ENCODE assay signal across 8 cellular contexts in the genomic region with DNA sequence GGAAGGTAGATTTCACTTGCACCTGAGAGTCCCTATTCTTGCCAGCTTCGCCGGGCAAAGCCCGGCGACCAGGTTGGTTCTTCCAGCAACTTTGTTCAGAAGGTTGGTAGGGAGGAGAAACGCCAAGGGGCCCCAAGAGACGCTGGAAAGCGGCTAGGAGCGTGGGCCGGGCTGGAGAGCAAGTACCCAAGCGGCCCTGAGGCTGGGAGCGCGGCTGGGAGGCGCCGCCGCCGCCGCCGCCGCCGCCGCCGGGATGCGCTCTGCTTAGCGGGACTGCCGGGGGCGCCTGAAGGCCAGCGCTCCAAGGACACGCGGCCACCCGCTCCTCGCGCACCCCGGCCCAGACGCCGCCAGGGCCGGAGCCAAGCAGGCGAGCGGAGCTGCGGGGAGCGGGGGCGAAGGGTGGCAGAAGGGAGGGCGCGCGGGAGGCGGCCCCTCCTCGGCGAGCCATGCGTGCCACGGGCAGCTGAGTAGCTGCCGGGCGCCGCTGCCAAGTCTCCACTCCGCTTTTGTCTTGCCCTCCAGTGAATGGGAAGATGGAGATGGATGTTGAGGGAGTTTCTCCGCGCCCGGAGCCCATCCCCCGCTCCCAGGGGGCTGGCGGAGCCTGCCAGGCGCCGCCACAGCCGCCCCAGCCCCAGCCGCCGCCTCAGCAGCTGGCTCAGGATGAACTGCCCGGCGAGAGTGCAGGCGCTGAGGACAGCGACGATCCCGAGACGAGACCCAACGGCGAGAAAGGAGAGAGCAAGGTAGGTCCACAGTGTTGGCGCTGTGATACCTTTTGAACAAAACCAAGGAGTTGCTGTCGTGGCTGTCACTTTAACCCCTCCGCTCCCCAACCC.
DNase-seq lines count a peak whose midpoint lies in the region; ATAC-seq, FAIRE-seq and TF ChIP-seq lines count a peak whose summit lies in the region.

No MANE protein-coding gene starts in this region.

- FAIRE-seq in H54 (lab: Jason Lieb, UNC): no peak

- POLR2A ChIA-PET in A673 (lab: Charles Lee; ENCODE audit: low non-redundant PET): no interaction called here
- POLR2A ChIA-PET in OCI-LY7 (lab: Charles Lee): no interaction called here

- CTCF ChIA-PET in A673 (lab: Charles Lee) (no interaction called here), OCI-LY7 (lab: Charles Lee; ENCODE audit: unreplicated experiment) (no interaction called here)

- ATAC-seq in GM18907 (IDR thresholded peaks at IDR 0.05; ENCODE audit: unreplicated experiment): no peak
- no peak for ATAC-seq in HG03175 (IDR thresholded peaks at IDR 0.05; ENCODE audit: unreplicated experiment)

- no peaks in the 10 kb centered on the region for H3K79me2 ChIP-seq in OCI-LY7 (ENCODE audit: insufficient read depth, low read depth, low read length)

- peak overlapping the region; percentile 50 for H3K4me3 ChIP-seq in A673 (ENCODE audit: low read depth, low read length, poor library complexity, severe bottlenecking)
- H3K4me3 ChIP-seq in MG63: peak overlapping the region; percentile 23
- peak overlapping the region; percentile 50 for H3K4me3 ChIP-seq in mesodermal cell (ENCODE audit: extremely low read depth, insufficient read depth, low read length, poor library complexity, severe bottlenecking)
- H3K4me3 ChIP-seq in OCI-LY7 (ENCODE audit: low read depth, low read length, poor library complexity, severe bottlenecking): no peak overlapping the region

- 0% methylated on average over 40 to 41 of the region's 75 CpGs for WGBS in mesodermal cell (ENCODE audit: insufficient coverage in 2 of 2), 2 experiments

- TF ChIP-seq CTCF in A673 (conservative IDR thresholded peaks at IDR 0.05; ENCODE audit: low read depth, low read length) (no peak), OCI-LY7 (conservative IDR thresholded peaks at IDR 0.05; ENCODE audit: low read length) (no peak)

- H4K20me1 ChIP-seq in OCI-LY7 (ENCODE audit: insufficient read depth, low read length): no peaks in the 10 kb centered on the region

- no peaks in the 10 kb centered on the region for H3K9me3 ChIP-seq in A673 (ENCODE audit: low read depth, low read length, poor library complexity, severe bottlenecking)
- H3K9me3 ChIP-seq in MG63: no peaks in the 10 kb centered on the region
- H3K9me3 ChIP-seq in mesodermal cell (ENCODE audit: control insufficient read depth, low read length): no peaks in the 10 kb centered on the region
- H3K9me3 ChIP-seq in OCI-LY7 (ENCODE audit: low read length): no peaks in the 10 kb centered on the region

- H3K27me3 ChIP-seq in A673 (replicated peaks; ENCODE audit: insufficient read depth, low read depth, low read length, poor library complexity) (peaks cover 77% of the 10 kb centered on the region), MG63 (peaks cover 36% of the 10 kb centered on the region)

- H2AFZ ChIP-seq in OCI-LY7 (ENCODE audit: low read length): no peak overlapping the region

- H3K36me3 ChIP-seq in A673 (ENCODE audit: insufficient read depth, low read length, poor library complexity, severe bottlenecking): no peaks in the 10 kb centered on the region
- H3K36me3 ChIP-seq in MG63: no peaks in the 10 kb centered on the region
- H3K36me3 ChIP-seq in mesodermal cell (ENCODE audit: control insufficient read depth, insufficient read depth, low read length): no peaks in the 10 kb centered on the region
- H3K36me3 ChIP-seq in OCI-LY7 (ENCODE audit: insufficient read depth, low read length): no peaks in the 10 kb centered on the region

- BruUV-seq in A673 (replicated peaks; lab: Mats Ljungman, UMichigan): no TSS peak
- BruUV-seq in OCI-LY7 (replicated peaks; lab: Mats Ljungman, UMichigan): no TSS peak

- no peak for TF ChIP-seq POLR2A in H54 (IDR thresholded peaks at IDR 0.05; ENCODE audit: low read depth, low read length)

- no peak overlapping the region for H3K4me2 ChIP-seq in OCI-LY7 (ENCODE audit: low read length)

- DNase-seq in A673 (ENCODE audit: low spot score): peak; percentile 21
- peak; percentile 13 for DNase-seq in MG63
- DNase-seq in cortex of kidney (lab: John Stamatoyannopoulos, UW): peak; percentile 3
- no peak for DNase-seq in H54 (ENCODE audit: insufficient read length, low spot score)
- no peak for DNase-seq in OCI-LY7 (ENCODE audit: low spot score)

- H3K27ac ChIP-seq in A673 (ENCODE audit: low read depth, low read length, poor library complexity, severe bottlenecking) (no peak overlapping the region), mesodermal cell (ENCODE audit: low read depth, low read length, severe bottlenecking) (no peak overlapping the region), OCI-LY7 (ENCODE audit: low read depth, low read length, poor library complexity, severe bottlenecking) (no peak overlapping the region)

- intact Hi-C loops in A673 (cut with micrococcal nuclease; ENCODE audit: unreplicated experiment): no loop called here
- intact Hi-C loops in OCI-LY7 (cut with micrococcal nuclease; ENCODE audit: unreplicated experiment): no loop called here

- H3K9me2 ChIP-seq in OCI-LY7 (ENCODE audit: insufficient read depth, low read length): no peaks in the 10 kb centered on the region

- H3K4me1 ChIP-seq in A673 (ENCODE audit: insufficient read depth, low read length, poor library complexity, severe bottlenecking) (peaks cover 9% of the 10 kb centered on the region), mesodermal cell (ENCODE audit: control insufficient read depth, insufficient read depth, low read length, poor library complexity, severe bottlenecking) (no peaks in the 10 kb centered on the region), OCI-LY7 (ENCODE audit: insufficient read depth, low read length, poor library complexity, severe bottlenecking) (no peaks in the 10 kb centered on the region)

Comparison
In these comparisons a context has a peak if more than half of its experiments do, and no peak if none do; other contexts are left out.
1. DNase-seq: peak in A673 (single experiment), MG63 (single experiment) and cortex of kidney (single experiment); none in H54 (single experiment) and OCI-LY7 (single experiment).